In genomic region chr2:2464095-2464494, GRCh38 we compare ENCODE assay signal across 16 cellular contexts.
DNase-seq lines count a peak whose midpoint lies in the region; ATAC-seq, FAIRE-seq and TF ChIP-seq lines count a peak whose summit lies in the region.
"Had no signal": no experiment of that assay in that cellular context is flagged by ENCODE, and none has a peak within 500 bp of the region (broad histone marks: within the 10 kb centered on the region; RNA-seq: fewer than 3 reads in every experiment).

No MANE protein-coding gene starts in this region.

- H2AK9ac ChIP-seq in IMR-90 (replicated peaks; ENCODE audit: low read depth, low read length, poor library complexity) = no peak overlapping the region

- H2BK20ac ChIP-seq in IMR-90 (ENCODE audit: low read depth, low read length) = no peak overlapping the region

- H3K4me1 ChIP-seq in Caco-2 = no peaks in the 10 kb centered on the region
- no peaks in the 10 kb centered on the region for H3K4me1 ChIP-seq in IMR-90 (ENCODE audit: control insufficient read depth, insufficient read depth, low read length)
- H3K4me1 ChIP-seq in body of pancreas = no peaks in the 10 kb centered on the region
- H3K4me1 ChIP-seq in rectal smooth muscle tissue (ENCODE audit: control insufficient read depth, insufficient read depth, low read length) = no peaks in the 10 kb centered on the region

- no peak overlapping the region for H3K14ac ChIP-seq in IMR-90 (replicated peaks; ENCODE audit: low read depth, low read length)

- dilution Hi-C loops in IMR-90 (cut with HindIII; ENCODE audit: low sequenced_read_pairs, unreplicated experiment) = no loop called here

- H3K27ac Mint-ChIP-seq in Caco-2 (ENCODE audit: unreplicated experiment) = no peak overlapping the region
- H3K27ac Mint-ChIP-seq: activated CD8-positive, alpha-beta T cell treated with anti-CD3 and anti-CD28 coated beads, Interleukin-2, amount 10 ng/mL, durations not matched to agents 7 days and 5 days; activated naive CD8-positive, alpha-beta T cell treated with anti-CD3 and anti-CD28 coated beads, Interleukin-2, amount 50 U/mL, for 24 hours; activated T-helper 1 cell treated with anti-CD3 and anti-CD28 coated beads, Interleukin-12 subunit alpha, Interleukin-12 subunit beta, Interleukin-2, Interleukin-4 antibody, amounts not matched to agents 30 ng/mL and 10 ng/mL and 1 ng/mL, durations not matched to agents 14 hours and 24 hours and 36 hours; nephron progenitor cell had no signal

- in situ Hi-C loops in IMR-90 (cut with MboI; ENCODE audit: low sequenced_read_pairs) = no loop called here

- no peak overlapping the region for H4K91ac ChIP-seq in IMR-90 (ENCODE audit: insufficient read depth, low read depth, low read length)

- H3K4me3 Mint-ChIP-seq in Caco-2 (ENCODE audit: unreplicated experiment) = peak overlapping the region; percentile 56
- H3K4me3 Mint-ChIP-seq: activated CD8-positive, alpha-beta T cell treated with anti-CD3 and anti-CD28 coated beads, Interleukin-2, amount 10 ng/mL, durations not matched to agents 7 days and 5 days; activated naive CD8-positive, alpha-beta T cell treated with anti-CD3 and anti-CD28 coated beads, Interleukin-2, amount 50 U/mL, for 24 hours; activated T-helper 1 cell treated with anti-CD3 and anti-CD28 coated beads, Interleukin-12 subunit alpha, Interleukin-12 subunit beta, Interleukin-2, Interleukin-4 antibody, amounts not matched to agents 30 ng/mL and 10 ng/mL and 1 ng/mL, durations not matched to agents 14 hours and 24 hours and 36 hours; nephron progenitor cell had no signal

- no peaks in the 10 kb centered on the region for H3K79me1 ChIP-seq in IMR-90 (ENCODE audit: low read depth in 1 of 2, low read length in 2 of 2)

- no peak overlapping the region for H2AK5ac ChIP-seq in IMR-90 (ENCODE audit: low read depth, low read length)

- CTCF ChIA-PET in Caco-2 (lab: Charles Lee) (no interaction called here), IMR-90 (lab: Yijun Ruan, JAX) (no interaction called here)

- intact Hi-C loops in Caco-2 (cut with micrococcal nuclease; ENCODE audit: unreplicated experiment) = no loop called here
- intact Hi-C loops in IMR-90 (cut with micrococcal nuclease) = no loop called here
- intact Hi-C loops in body of pancreas (cut with DNase I) = no loop called here

- no peak overlapping the region for H2BK15ac ChIP-seq in IMR-90 (ENCODE audit: low read depth, low read length)

- WGBS in IMR-90 (ENCODE audit: extremely low coverage in 2 of 2, insufficient read length in 1 of 2), 2 experiments = 36% methylated on average over 3 of the region's 12 CpGs; no CpG with 5 or more reads in 1 of the 2 experiments
- 48 to 51% methylated on average over 12 of the region's 12 CpGs for WGBS in body of pancreas, 2 donors

- H3K9me3 ChIP-seq in Caco-2 = no peaks in the 10 kb centered on the region
- peaks cover 35% of the 10 kb centered on the region for H3K9me3 ChIP-seq in IMR-90 (ENCODE audit: control insufficient read depth, insufficient read depth, low read length)
- H3K9me3 ChIP-seq in body of pancreas = no peaks in the 10 kb centered on the region

- no peak overlapping the region for H3K18ac ChIP-seq in IMR-90 (ENCODE audit: low read depth, low read length)

- no peak for FAIRE-seq in GM12891 (lab: Jason Lieb, UNC)

- H3K4me3 ChIP-seq in Caco-2 (ENCODE audit: low read depth, low read length) = no peak overlapping the region
- no peak overlapping the region for H3K4me3 ChIP-seq in IMR-90 (ENCODE audit: insufficient read depth, low read depth, low read length)
- H3K4me3 ChIP-seq in body of pancreas = no peak overlapping the region
- peak overlapping the region; percentile 20 for H3K4me3 ChIP-seq in rectal smooth muscle tissue (ENCODE audit: low read length)

- DNase-seq in Caco-2 = no peak
- peak; percentile 29 for DNase-seq in IMR-90
- DNase-seq in body of pancreas = peak in 1 of 4 donors; percentile 7
- DNase-seq in GM12891 (ENCODE audit: insufficient read length, low spot score) = no peak
- DNase-seq in NCI-H1105 (lab: John Stamatoyannopoulos, UW) = no peak
- no peak for DNase-seq in DMS 273 treated with DMSO at 0.1 percent for 48 hours (lab: John Stamatoyannopoulos, UW)
- DNase-seq: activated CD8-positive, alpha-beta T cell treated with anti-CD3 and anti-CD28 coated beads, Interleukin-2, amount 10 ng/mL, durations not matched to agents 7 days and 5 days; activated naive CD8-positive, alpha-beta T cell treated with anti-CD3 and anti-CD28 coated beads, Interleukin-2, amount 50 U/mL, for 24 hours; EL; HCEC 1CT; NCI-H226; nephron progenitor cell had no signal

- no peaks in the 10 kb centered on the region for H4K20me1 ChIP-seq in IMR-90 (ENCODE audit: insufficient read depth, low read length)

- peaks cover 30% of the 10 kb centered on the region for H3K27me3 Mint-ChIP-seq in Caco-2 (ENCODE audit: insufficient read depth, unreplicated experiment)

- no peak overlapping the region for H2BK120ac ChIP-seq in IMR-90 (ENCODE audit: low read depth, low read length)

- no peak overlapping the region for H3K4ac ChIP-seq in IMR-90 (ENCODE audit: low read depth, low read length)

- H3K27ac ChIP-seq in IMR-90 (ENCODE audit: insufficient read depth, low read length) = no peak overlapping the region
- no peak overlapping the region for H3K27ac ChIP-seq in body of pancreas
- no peak overlapping the region for H3K27ac ChIP-seq in rectal smooth muscle tissue (ENCODE audit: low read depth, low read length)
- H3K27ac ChIP-seq: C4-2B had no signal

- no peak overlapping the region for H3K9ac ChIP-seq in IMR-90 (ENCODE audit: low read depth, low read length)
- no peak overlapping the region for H3K9ac ChIP-seq in rectal smooth muscle tissue (ENCODE audit: low read length)

- no peaks in the 10 kb centered on the region for H3K36me3 Mint-ChIP-seq in Caco-2 (ENCODE audit: insufficient read depth, unreplicated experiment)

- peak overlapping the region; percentile 55 for H2AFZ ChIP-seq in IMR-90 (replicated peaks; ENCODE audit: low read length, poor library complexity)

- no peak overlapping the region for H2BK5ac ChIP-seq in IMR-90 (ENCODE audit: low read depth, low read length, poor library complexity, severe bottlenecking)

- H3K9me1 ChIP-seq in IMR-90 (ENCODE audit: insufficient read depth, low read length) = no peaks in the 10 kb centered on the region

- BruUV-seq in Caco-2 (replicated peaks; lab: Mats Ljungman, UMichigan) (no TSS peak), IMR-90 (replicated peaks; lab: Mats Ljungman, UMichigan) (no TSS peak)

- H3K56ac ChIP-seq in IMR-90 (ENCODE audit: extremely low read depth, insufficient read depth, low read length) = no peak overlapping the region

- TF ChIP-seq RAD21 in IMR-90 (IDR thresholded peaks at IDR 0.05; ENCODE audit: low read length) = no peak

- no peaks in the 10 kb centered on the region for H3K9me3 Mint-ChIP-seq in Caco-2 (ENCODE audit: unreplicated experiment)
- H3K9me3 Mint-ChIP-seq: activated naive CD8-positive, alpha-beta T cell treated with anti-CD3 and anti-CD28 coated beads, Interleukin-2, amount 50 U/mL, for 24 hours; activated T-helper 1 cell treated with anti-CD3 and anti-CD28 coated beads, Interleukin-12 subunit alpha, Interleukin-12 subunit beta, Interleukin-2, Interleukin-4 antibody, amounts not matched to agents 30 ng/mL and 10 ng/mL and 1 ng/mL, durations not matched to agents 14 hours and 24 hours and 36 hours; nephron progenitor cell had no signal

- no peak overlapping the region for H3K23ac ChIP-seq in IMR-90 (ENCODE audit: low read depth, low read length)

- no peak for TF ChIP-seq POLR2A in IMR-90 (IDR thresholded peaks at IDR 0.05; ENCODE audit: low read depth, low read length)
- TF ChIP-seq POLR2A in body of pancreas (IDR thresholded peaks at IDR 0.05) = no peak
- no peak for TF ChIP-seq POLR2A in GM12891 (IDR thresholded peaks at IDR 0.05; ENCODE audit: low read depth, low read length)

- no peak overlapping the region for H4K8ac ChIP-seq in IMR-90 (ENCODE audit: low read depth in 2 of 2, low read length in 2 of 2)

- POLR2A ChIA-PET in Caco-2 (lab: Charles Lee) (no interaction called here), IMR-90 (lab: Charles Lee; ENCODE audit: unreplicated experiment) (no interaction called here)

- H3K4me1 Mint-ChIP-seq in Caco-2 (ENCODE audit: low read depth, unreplicated experiment) = no peaks in the 10 kb centered on the region
- H3K4me1 Mint-ChIP-seq: activated naive CD8-positive, alpha-beta T cell treated with anti-CD3 and anti-CD28 coated beads, Interleukin-2, amount 50 U/mL, for 24 hours; nephron progenitor cell had no signal

- no peak overlapping the region for H3K4me2 ChIP-seq in IMR-90 (ENCODE audit: low read depth, low read length)

- H3K36me3 ChIP-seq in Caco-2 (ENCODE audit: control insufficient read depth, insufficient read depth, low read length) (no peaks in the 10 kb centered on the region), IMR-90 (ENCODE audit: control insufficient read depth, insufficient read depth, low read length) (no peaks in the 10 kb centered on the region), body of pancreas (replicated peaks in 1 of 2; ENCODE audit: insufficient read depth in 1 of 2, low read depth in 2 of 2) (no peaks in the 10 kb centered on the region), rectal smooth muscle tissue (ENCODE audit: control insufficient read depth, insufficient read depth, low read length) (no peaks in the 10 kb centered on the region)

- ATAC-seq in IMR-90 (ENCODE audit: low read depth) (no peak), body of pancreas (peak; percentile 21), HG02623 (IDR thresholded peaks at IDR 0.05; ENCODE audit: unreplicated experiment) (no peak)
- ATAC-seq: activated CD8-positive, alpha-beta T cell treated with anti-CD3 and anti-CD28 coated beads, Interleukin-2, amount 10 ng/mL, durations not matched to agents 7 days and 5 days; activated naive CD8-positive, alpha-beta T cell treated with anti-CD3 and anti-CD28 coated beads, Interleukin-2, amount 50 U/mL, for 24 hours had no signal

- H3K27me3 ChIP-seq in Caco-2 (replicated peaks; ENCODE audit: control insufficient read depth, insufficient read depth, low read length) (no peaks in the 10 kb centered on the region; the same call in 1 of the 2 replicates), IMR-90 (ENCODE audit: control insufficient read depth, insufficient read depth, low read length) (no peaks in the 10 kb centered on the region), body of pancreas (no peaks in the 10 kb centered on the region), rectal smooth muscle tissue (ENCODE audit: control insufficient read depth, insufficient read depth, low read length) (no peaks in the 10 kb centered on the region)

- no peak overlapping the region for H4K5ac ChIP-seq in IMR-90 (ENCODE audit: low read depth, low read length)

- TF ChIP-seq CTCF in Caco-2 (IDR thresholded peaks at IDR 0.05; ENCODE audit: insufficient read depth in 1 of 2, low read depth in 1 of 2, low read length in 1 of 2, severe bottlenecking in 1 of 2, unreplicated experiment in 1 of 2) = no peak
- no peak for TF ChIP-seq CTCF in IMR-90 (conservative IDR thresholded peaks at IDR 0.05; ENCODE audit: low read depth, low read length)
- no peak for TF ChIP-seq CTCF in body of pancreas (IDR thresholded peaks at IDR 0.05)

TF ChIP-seq in IMR-90, 13 proteins besides CTCF, POLR2A, EP300 and RAD21 (continues in another document):
- TF ChIP-seq MXI1 (IDR thresholded peaks at IDR 0.05; ENCODE audit: borderline replicate concordance, low read depth, low read length) (no peak), BHLHE40 (IDR thresholded peaks at IDR 0.05; ENCODE audit: low read depth, low read length) (no peak)

TF ChIP-seq in GM12891, 5 proteins besides CTCF, POLR2A, EP300 and RAD21 (continues in another document):
- TF ChIP-seq SPI1 (IDR thresholded peaks at IDR 0.05; ENCODE audit: low read depth, low read length) = no peak
